In genomic region chr2:66966631-66967030, GRCh38 we compare ENCODE assay signal across 21 cellular contexts.
"Had no signal": no experiment of that assay in that cellular context is flagged by ENCODE, and none has a peak within 500 bp of the region (broad histone marks: within the 10 kb centered on the region; RNA-seq: fewer than 3 reads in every experiment).

No MANE protein-coding gene starts in this region.

- H3K4me2 ChIP-seq: neural progenitor cell had no signal

- H3K27ac ChIP-seq: heart right ventricle, neural progenitor cell, pancreas, psoas muscle, thoracic aorta, transverse colon had no signal

- H3K9me3 ChIP-seq: heart right ventricle, pancreas, psoas muscle, thoracic aorta, transverse colon had no signal

- H3K27ac Mint-ChIP-seq: effector memory CD8-positive, alpha-beta T cell; natural killer cell; neural progenitor cell; stimulated activated naive B cell treated with anti-CD40 and anti-IgM and Interleukin-4, amounts not matched to agents 10 μg/mL and 1 μg/mL and 100 μg/mL, for 72 hours; stimulated activated naive CD8-positive, alpha-beta T cell treated with anti-CD3 and anti-CD28 coated beads, Interleukin-15, amount 100 ng/mL, for 72 hours had no signal

- H3K4me1 ChIP-seq: heart right ventricle, pancreas, psoas muscle had no signal

- H3K9me3 Mint-ChIP-seq: natural killer cell; neural progenitor cell; stimulated activated naive B cell treated with anti-CD40 and anti-IgM and Interleukin-4, amounts not matched to agents 10 μg/mL and 1 μg/mL and 100 μg/mL, for 72 hours had no signal

- H3K27me3 Mint-ChIP-seq: central memory CD8-positive, alpha-beta T cell; effector memory CD8-positive, alpha-beta T cell; stimulated activated naive B cell treated with anti-CD40 and anti-IgM and Interleukin-4, amounts not matched to agents 10 μg/mL and 1 μg/mL and 100 μg/mL, for 72 hours; stimulated activated naive CD8-positive, alpha-beta T cell treated with anti-CD3 and anti-CD28 coated beads, Interleukin-15, amount 100 ng/mL, for 72 hours had no signal

- H3K27me3 ChIP-seq: heart right ventricle, neural progenitor cell, pancreas, transverse colon had no signal

- FAIRE-seq: frontal cortex, pancreas had no signal

- H3K4me1 Mint-ChIP-seq: central memory CD8-positive, alpha-beta T cell; natural killer cell; stimulated activated naive B cell treated with anti-CD40 and anti-IgM and Interleukin-4, amounts not matched to agents 10 μg/mL and 1 μg/mL and 100 μg/mL, for 72 hours; stimulated activated naive CD8-positive, alpha-beta T cell treated with anti-CD3 and anti-CD28 coated beads, Interleukin-15, amount 100 ng/mL, for 72 hours had no signal

- H3K9ac ChIP-seq: neural progenitor cell had no signal

- H3K36me3 ChIP-seq: heart right ventricle, neural progenitor cell, pancreas, thoracic aorta, transverse colon had no signal

- H3K4me3 ChIP-seq: heart right ventricle, neural progenitor cell, pancreas, psoas muscle, thoracic aorta, transverse colon had no signal

- H3K36me3 Mint-ChIP-seq: natural killer cell; neural progenitor cell; stimulated activated naive B cell treated with anti-CD40 and anti-IgM and Interleukin-4, amounts not matched to agents 10 μg/mL and 1 μg/mL and 100 μg/mL, for 72 hours had no signal

- DNase-seq: effector memory CD8-positive, alpha-beta T cell; heart right ventricle; hypothalamus; islet precursor cell; mammary epithelial cell; natural killer cell; occipital lobe; pancreas; psoas muscle; retina; stimulated activated CD4-positive, alpha-beta T cell treated with anti-CD3 and anti-CD28 coated beads, Interleukin-2, amount 100 ng/mL, for 24 hours; stimulated activated CD4-positive, alpha-beta T cell treated with anti-CD3 and anti-CD28 coated beads, Interleukin-4, amount 100 ng/mL, for 4 hours; stimulated activated naive B cell treated with anti-CD40 and anti-IgM and Interleukin-4, amounts not matched to agents 10 μg/mL and 1 μg/mL and 100 μg/mL, for 72 hours; stimulated activated naive CD8-positive, alpha-beta T cell treated with anti-CD3 and anti-CD28 coated beads, Interleukin-15, amount 100 ng/mL, for 72 hours; transverse colon had no signal

- H2AFZ ChIP-seq: neural progenitor cell had no signal

- ATAC-seq: effector memory CD8-positive, alpha-beta T cell; heart right ventricle; left lobe of liver; natural killer cell; psoas muscle; sciatic nerve; stimulated activated naive B cell treated with anti-CD40 and anti-IgM and Interleukin-4, amounts not matched to agents 10 μg/mL and 1 μg/mL and 100 μg/mL, for 72 hours; stimulated activated naive CD8-positive, alpha-beta T cell treated with anti-CD3 and anti-CD28 coated beads, Interleukin-15, amount 100 ng/mL, for 72 hours had no signal

- H3K4me3 Mint-ChIP-seq: central memory CD8-positive, alpha-beta T cell; effector memory CD8-positive, alpha-beta T cell; natural killer cell; neural progenitor cell; stimulated activated naive B cell treated with anti-CD40 and anti-IgM and Interleukin-4, amounts not matched to agents 10 μg/mL and 1 μg/mL and 100 μg/mL, for 72 hours; stimulated activated naive CD8-positive, alpha-beta T cell treated with anti-CD3 and anti-CD28 coated beads, Interleukin-15, amount 100 ng/mL, for 72 hours had no signal
